ENCODE assay signal across 11 cellular contexts in genomic region chr1:42947965-42948732, GRCh38. TPM values are rescaled to one million over a fixed set of nuclear protein-coding genes. Genes with fewer than 3 reads are reported as not detected.
DNase-seq lines count a peak whose midpoint lies in the region; ATAC-seq and TF ChIP-seq lines count a peak whose summit lies in the region.
"Had no signal": no experiment of that assay in that cellular context is flagged by ENCODE, and none has a peak within 500 bp of the region (broad histone marks: within the 10 kb centered on the region; RNA-seq: fewer than 3 reads in every experiment).

No MANE protein-coding gene starts in this region.

- DNase-seq in activated naive CD8-positive, alpha-beta T cell treated with anti-CD3 and anti-CD28 coated beads for 36 hours: no peak
- DNase-seq in T-helper 17 cell (no peak), left lobe of liver (ENCODE audit: low spot score) (peak; percentile 72), thoracic aorta (ENCODE audit: low spot score) (no peak), coronary artery (ENCODE audit: low spot score) (no peak)
- DNase-seq: cerebellar nuclear complex; NCI-H2029; stimulated activated CD4-positive, alpha-beta T cell treated with anti-CD3 and anti-CD28 coated beads, Interleukin-1b, Interleukin-23, amount 100 ng/mL, for 48 hours had no signal

- H3K27ac ChIP-seq in thoracic aorta: peak overlapping the region; percentile 60 to 96
- H3K27ac ChIP-seq in coronary artery: no peak overlapping the region

- TF ChIP-seq CTCF in thoracic aorta (IDR thresholded peaks at IDR 0.05) (no peak), coronary artery (IDR thresholded peaks at IDR 0.05) (no peak)

- H3K27me3 ChIP-seq in thoracic aorta (replicated peaks; ENCODE audit: insufficient read depth): no peaks in the 10 kb centered on the region

- no peaks in the 10 kb centered on the region for H3K36me3 ChIP-seq in thoracic aorta

- ATAC-seq in T-helper 17 cell (no peak), left lobe of liver (peak; percentile 65), thoracic aorta (ENCODE audit: insufficient number of reproducible peaks, low FRiP score, low read depth) (no peak), GM21529 (IDR thresholded peaks at IDR 0.05; ENCODE audit: unreplicated experiment) (no peak), GM18519 (IDR thresholded peaks at IDR 0.05; ENCODE audit: low FRiP score, unreplicated experiment) (no peak)

- H3K4me1 ChIP-seq in thoracic aorta (ENCODE audit: control insufficient read depth in 1 of 2, low read depth in 2 of 2): peaks cover 46 to 75% of the 10 kb centered on the region in 2 donors

- peaks cover 95% of the 10 kb centered on the region for H3K4me1 Mint-ChIP-seq in activated naive CD8-positive, alpha-beta T cell (ENCODE audit: low read depth)
- H3K4me1 Mint-ChIP-seq in activated naive CD8-positive, alpha-beta T cell treated with anti-CD3 and anti-CD28 coated beads for 36 hours: peaks cover 77% of the 10 kb centered on the region
- H3K4me1 Mint-ChIP-seq in T-helper 17 cell: peaks cover 77% of the 10 kb centered on the region

- H3K4me3 Mint-ChIP-seq in activated naive CD8-positive, alpha-beta T cell: no peak overlapping the region
- no peak overlapping the region for H3K4me3 Mint-ChIP-seq in activated naive CD8-positive, alpha-beta T cell treated with anti-CD3 and anti-CD28 coated beads for 36 hours
- no peak overlapping the region for H3K4me3 Mint-ChIP-seq in T-helper 17 cell

- no peaks in the 10 kb centered on the region for H3K9me3 Mint-ChIP-seq in activated naive CD8-positive, alpha-beta T cell (ENCODE audit: low read depth)
- H3K9me3 Mint-ChIP-seq in activated naive CD8-positive, alpha-beta T cell treated with anti-CD3 and anti-CD28 coated beads for 36 hours: no peaks in the 10 kb centered on the region

- H3K9me3 ChIP-seq in T-helper 17 cell (ENCODE audit: control insufficient read depth, low read length, poor library complexity, severe bottlenecking) (no peaks in the 10 kb centered on the region), thoracic aorta (no peaks in the 10 kb centered on the region)

- H3K27ac Mint-ChIP-seq in activated naive CD8-positive, alpha-beta T cell: peak overlapping the region; percentile 3
- no peak overlapping the region for H3K27ac Mint-ChIP-seq in activated naive CD8-positive, alpha-beta T cell treated with anti-CD3 and anti-CD28 coated beads for 36 hours
- H3K27ac Mint-ChIP-seq in T-helper 17 cell: peak overlapping the region; percentile 94

- no peaks in the 10 kb centered on the region for H3K27me3 Mint-ChIP-seq in activated naive CD8-positive, alpha-beta T cell
- no peaks in the 10 kb centered on the region for H3K27me3 Mint-ChIP-seq in activated naive CD8-positive, alpha-beta T cell treated with anti-CD3 and anti-CD28 coated beads for 36 hours
- no peaks in the 10 kb centered on the region for H3K27me3 Mint-ChIP-seq in T-helper 17 cell

- no peak overlapping the region for H3K4me3 ChIP-seq in thoracic aorta
- no peak overlapping the region for H3K4me3 ChIP-seq in coronary artery

- peaks cover 10% of the 10 kb centered on the region for H3K36me3 Mint-ChIP-seq in activated naive CD8-positive, alpha-beta T cell
- peaks cover 34% of the 10 kb centered on the region for H3K36me3 Mint-ChIP-seq in activated naive CD8-positive, alpha-beta T cell treated with anti-CD3 and anti-CD28 coated beads for 36 hours
- H3K36me3 Mint-ChIP-seq in T-helper 17 cell (ENCODE audit: low read depth): peaks cover 5% of the 10 kb centered on the region

RNA-seq across cellular contexts. Expression of gene SLC2A1, which starts 10.5 kb away (rescaled TPM):
- 100 to 1,000 TPM; 105 to 114 TPM for total RNA-seq in activated naive CD8-positive, alpha-beta T cell treated with anti-CD3 and anti-CD28 coated beads for 36 hours
- total RNA-seq in T-helper 17 cell (10 to 100 TPM; 63.7 to 79.0 TPM), left lobe of liver (9.5 TPM), thoracic aorta (100 to 1,000 TPM; 119 to 147 TPM)

Comparison
In these comparisons a context has a peak if more than half of its experiments do, and no peak if none do; other contexts are left out.
1. H3K27ac ChIP-seq: peak in thoracic aorta (2 of 2); none in coronary artery (0 of 2).